ENCODE assay signal across 15 cellular contexts in genomic region chr3:78703944-78704343, GRCh38.
"Had no signal": no experiment of that assay in that cellular context is flagged by ENCODE, and none has a peak within 500 bp of the region (broad histone marks: within the 10 kb centered on the region; RNA-seq: fewer than 3 reads in every experiment).

No MANE protein-coding gene starts in this region.

- H3K4me1 ChIP-seq: breast epithelium, esophagus squamous epithelium, gastrocnemius medialis, thyroid gland had no signal

- ATAC-seq: gastrocnemius medialis, left ventricle myocardium superior had no signal

- DNase-seq: activated CD4-positive, alpha-beta T cell treated with anti-CD3 and anti-CD28 coated beads, Interleukin-2, amount 50 U/mL, for 4 hours; activated CD4-positive, CD25-positive, alpha-beta regulatory T cell treated with anti-CD3 and anti-CD28 coated beads, Interleukin-2, amount 50 U/mL, for 72 hours; activated T-cell treated with anti-CD3 and anti-CD28 coated beads, Interleukin-2, amount 50 U/mL, for 1 hour; dorsolateral prefrontal cortex; esophagus squamous epithelium; gastrocnemius medialis; kidney; left ventricle myocardium superior; mesendoderm; thyroid gland had no signal

- H3K36me3 Mint-ChIP-seq: activated naive CD4-positive, alpha-beta T cell treated with anti-CD3 and anti-CD28 coated beads, Interleukin-2, amount 50 U/mL, for 24 hours had no signal

- H3K27me3 Mint-ChIP-seq: activated naive CD4-positive, alpha-beta T cell treated with anti-CD3 and anti-CD28 coated beads, Interleukin-2, amount 50 U/mL, for 24 hours had no signal

- H3K4me3 ChIP-seq: breast epithelium, dorsolateral prefrontal cortex, esophagus squamous epithelium, gastrocnemius medialis, skin epidermis, thyroid gland had no signal

- H3K27ac ChIP-seq: breast epithelium, esophagus squamous epithelium, gastrocnemius medialis, skin epidermis, thyroid gland had no signal

- H3K4me3 Mint-ChIP-seq: activated naive CD4-positive, alpha-beta T cell treated with anti-CD3 and anti-CD28 coated beads, Interleukin-2, amount 50 U/mL, for 24 hours had no signal

- H3K9me3 ChIP-seq: breast epithelium, esophagus squamous epithelium, gastrocnemius medialis, thyroid gland had no signal

- H3K4me1 Mint-ChIP-seq: activated naive CD4-positive, alpha-beta T cell treated with anti-CD3 and anti-CD28 coated beads, Interleukin-2, amount 50 U/mL, for 24 hours had no signal

- FAIRE-seq: endometrium, kidney, urothelium cell line had no signal

- H3K27ac Mint-ChIP-seq: activated naive CD4-positive, alpha-beta T cell treated with anti-CD3 and anti-CD28 coated beads, Interleukin-2, amount 50 U/mL, for 24 hours had no signal
